ENCODE assay signal across 1 cellular context in the genomic region with DNA sequence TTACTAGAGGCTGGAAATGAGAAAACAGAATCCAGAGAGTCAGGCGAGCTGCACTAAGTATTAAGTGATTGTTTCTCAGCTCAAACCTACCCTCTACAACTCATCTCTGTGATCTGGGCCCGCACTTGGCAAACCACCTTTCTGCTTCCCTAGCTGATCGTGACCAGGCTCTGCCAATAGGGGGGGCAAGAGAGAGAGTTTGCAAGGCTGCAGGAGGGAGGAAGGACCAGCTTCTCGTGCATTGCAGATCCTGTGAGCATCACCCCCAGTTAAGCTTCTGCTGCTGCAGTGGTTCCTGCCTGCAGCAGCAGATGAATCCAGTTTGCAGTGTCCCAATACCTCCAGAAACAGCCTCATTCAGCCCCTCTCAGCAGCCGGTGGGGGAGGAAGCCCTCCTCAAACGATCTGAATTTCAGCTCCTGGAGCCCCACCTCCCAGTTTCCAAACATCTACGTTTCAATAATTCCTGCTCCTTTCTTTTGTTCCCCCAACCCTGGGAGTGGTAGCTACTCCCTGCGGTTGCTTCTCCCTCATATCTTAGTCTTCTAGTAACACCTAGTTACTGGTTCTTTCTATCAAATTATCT.
TF ChIP-seq lines count a peak whose summit lies in the region.

No MANE protein-coding gene starts in this region.

TF ChIP-seq in HCT116, 20 proteins besides CTCF, POLR2A, EP300 and RAD21:
- no peak for TF ChIP-seq TCF7L2 (IDR thresholded peaks at IDR 0.05; ENCODE audit: borderline replicate concordance, extremely low read depth, insufficient read depth, insufficient read length)
- no peak for TF ChIP-seq ELF1 (IDR thresholded peaks at IDR 0.05; ENCODE audit: borderline replicate concordance, low read depth)
- no peak for TF ChIP-seq FOSL1 (IDR thresholded peaks at IDR 0.05; ENCODE audit: low read depth)
- TF ChIP-seq EZH2phosphoT487 (IDR thresholded peaks at IDR 0.05; ENCODE audit: borderline replicate concordance): no peak
- no peak for TF ChIP-seq EZH2 (IDR thresholded peaks at IDR 0.05)
TF ChIP-seq in HCT116: peak in this region for 0.
